Comparison of ENCODE assay signal across 8 cellular contexts in the genomic region with DNA sequence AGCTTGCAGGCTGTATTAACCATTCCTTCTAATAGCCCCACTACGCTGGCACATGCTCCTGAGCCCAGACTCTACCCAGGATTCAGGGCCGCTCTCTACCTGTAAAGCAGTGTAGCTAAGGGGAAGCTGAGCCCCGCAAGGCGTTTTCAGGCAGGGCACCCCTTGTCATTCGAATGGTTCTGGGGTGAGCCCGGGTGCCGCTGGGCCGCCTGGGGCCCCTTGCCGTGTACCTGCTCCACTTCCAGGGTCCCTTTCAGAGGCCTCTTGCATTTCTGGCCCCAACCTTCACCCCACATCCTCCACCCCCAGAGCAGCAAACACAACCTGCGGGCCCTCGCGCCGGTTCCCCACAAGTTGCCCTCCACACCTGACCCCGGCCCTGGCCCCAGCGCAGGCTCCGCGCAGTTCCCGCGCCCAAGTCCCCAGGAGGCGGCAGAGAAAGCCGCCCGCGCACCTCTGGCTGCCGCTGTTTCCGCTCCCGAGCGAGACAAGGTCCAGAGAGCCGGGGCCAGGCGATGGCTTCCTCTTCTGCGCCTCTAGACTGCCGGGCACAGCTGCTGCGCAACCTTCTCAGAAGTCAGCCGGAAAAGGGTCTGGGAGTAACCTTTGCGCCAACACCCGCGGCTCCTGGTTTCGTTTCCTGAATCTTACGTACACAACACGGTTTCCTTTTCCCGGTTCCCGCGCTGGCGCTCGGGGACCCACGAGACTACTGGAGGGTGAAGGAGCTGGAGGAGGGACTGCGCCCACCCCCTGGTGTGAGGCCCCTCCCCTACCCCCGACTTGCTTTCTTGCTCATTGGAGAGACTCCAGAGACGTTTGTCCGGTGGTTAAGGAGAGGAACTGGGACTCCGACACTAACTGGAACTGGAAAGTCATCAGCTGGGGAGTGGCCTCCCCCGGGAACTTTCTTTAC. TPM values are rescaled to one million over a fixed set of nuclear protein-coding genes. Genes with fewer than 3 reads are reported as not detected.
DNase-seq lines count a peak whose midpoint lies in the region; ATAC-seq and TF ChIP-seq lines count a peak whose summit lies in the region.

A gene with protein sequence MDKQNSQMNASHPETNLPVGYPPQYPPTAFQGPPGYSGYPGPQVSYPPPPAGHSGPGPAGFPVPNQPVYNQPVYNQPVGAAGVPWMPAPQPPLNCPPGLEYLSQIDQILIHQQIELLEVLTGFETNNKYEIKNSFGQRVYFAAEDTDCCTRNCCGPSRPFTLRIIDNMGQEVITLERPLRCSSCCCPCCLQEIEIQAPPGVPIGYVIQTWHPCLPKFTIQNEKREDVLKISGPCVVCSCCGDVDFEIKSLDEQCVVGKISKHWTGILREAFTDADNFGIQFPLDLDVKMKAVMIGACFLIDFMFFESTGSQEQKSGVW (minus strand): TSS at position 595 of the 916 bp plus-strand sequence. CDS start 8,055 bp downstream, outside the sequence.

- H3K9me3 ChIP-seq in ES-I3 (ENCODE audit: control insufficient read depth, insufficient read depth, low read length) (no peaks in the 10 kb centered on the region), neural cell (ENCODE audit: low read length) (no peaks in the 10 kb centered on the region)

- TF ChIP-seq EP300 in neural cell (conservative IDR thresholded peaks at IDR 0.05; ENCODE audit: poor library complexity, severe bottlenecking) = no peak

- H3K79me2 ChIP-seq in neural cell (replicated peaks; ENCODE audit: insufficient read depth, low read length) = no peaks in the 10 kb centered on the region

- H3K4me3 Mint-ChIP-seq in stimulated activated naive CD8-positive, alpha-beta T cell treated with anti-CD3 and anti-CD28 coated beads, Interleukin-15, amount 100 ng/mL, for 72 hours = peak within 1 kb of the TSS; percentile 83 to 98

- no peak for TF ChIP-seq RAD21 in neural cell (conservative IDR thresholded peaks at IDR 0.05)

- H3K4me2 ChIP-seq in neural cell (ENCODE audit: low read length) = no peak within 1 kb of the TSS

- peaks cover 15% of the 10 kb centered on the region for H3K27me3 ChIP-seq in neural cell (ENCODE audit: insufficient read depth, low read depth, low read length)

- H3K4me3 ChIP-seq in foreskin fibroblast (ENCODE audit: low read depth in 1 of 2, low read length in 2 of 2) = peak within 1 kb of the TSS; percentile 81 to 84
- H3K4me3 ChIP-seq in neural cell (ENCODE audit: low read length) = peak within 1 kb of the TSS; percentile 66

- peak within 1 kb of the TSS; percentile 80 to 99 for H3K27ac Mint-ChIP-seq in stimulated activated naive CD8-positive, alpha-beta T cell treated with anti-CD3 and anti-CD28 coated beads, Interleukin-15, amount 100 ng/mL, for 72 hours

- ATAC-seq in stimulated activated naive CD8-positive, alpha-beta T cell treated with anti-CD3 and anti-CD28 coated beads, Interleukin-15, amount 100 ng/mL, for 72 hours = peak; percentile 83

- H4K20me1 ChIP-seq in neural cell (ENCODE audit: insufficient read depth) = no peaks in the 10 kb centered on the region

- TF ChIP-seq CTCF in foreskin fibroblast (IDR thresholded peaks at IDR 0.05; ENCODE audit: low read depth, low read length) (no peak), neural cell (IDR thresholded peaks at IDR 0.05; ENCODE audit: poor library complexity, severe bottlenecking) (no peak)

- DNase-seq in GOT3 (lab: John Stamatoyannopoulos, UW) (peak; percentile 79), LHCN-M2 (ENCODE audit: low read depth) (peak; percentile 99), SIG-M5 treated with dmso at 0.1 percent for 504 hours (lab: John Stamatoyannopoulos, UW; ENCODE audit: unreplicated experiment) (peak; percentile 98), activated gamma-delta T cell treated with Interleukin-2 at 50 U/mL for 16 hours (peak; percentile 58), foreskin fibroblast (peak; percentile 95 to 97)
- DNase-seq in stimulated activated naive CD8-positive, alpha-beta T cell treated with anti-CD3 and anti-CD28 coated beads, Interleukin-15, amount 100 ng/mL, for 72 hours = peak; percentile 70 to 86

- H3F3A ChIP-seq in neural cell (ENCODE audit: insufficient read depth, low read length, poor library complexity, severe bottlenecking) = no peaks in the 10 kb centered on the region

- H3K27ac ChIP-seq in neural cell (ENCODE audit: low read length) = no peak within 1 kb of the TSS

- H3K36me3 ChIP-seq in ES-I3 (ENCODE audit: insufficient read depth, low read length) (no peaks in the 10 kb centered on the region), neural cell (ENCODE audit: insufficient read depth, low read length) (no peaks in the 10 kb centered on the region)

- H3K9ac ChIP-seq in ES-I3 (ENCODE audit: low read depth, low read length) (peak within 1 kb of the TSS; percentile 69), neural cell (ENCODE audit: low read length) (peak within 1 kb of the TSS; percentile 17)

- peak within 1 kb of the TSS; percentile 42 for H2AFZ ChIP-seq in neural cell (ENCODE audit: low read depth, low read length)

- H3K4me1 ChIP-seq in ES-I3 (ENCODE audit: insufficient read depth, low read length) = no peaks in the 10 kb centered on the region; the same call in 1 of the 2 replicates

- peaks cover 68% of the 10 kb centered on the region for H3K4me1 Mint-ChIP-seq in stimulated activated naive CD8-positive, alpha-beta T cell treated with anti-CD3 and anti-CD28 coated beads, Interleukin-15, amount 100 ng/mL, for 72 hours

- H3K9me3 Mint-ChIP-seq in stimulated activated naive CD8-positive, alpha-beta T cell treated with anti-CD3 and anti-CD28 coated beads, Interleukin-15, amount 100 ng/mL, for 72 hours = no peaks in the 10 kb centered on the region

- H3K9me2 ChIP-seq in neural cell (ENCODE audit: insufficient read depth, low read length) = no peaks in the 10 kb centered on the region

- no peaks in the 10 kb centered on the region for H3K27me3 Mint-ChIP-seq in stimulated activated naive CD8-positive, alpha-beta T cell treated with anti-CD3 and anti-CD28 coated beads, Interleukin-15, amount 100 ng/mL, for 72 hours

TF ChIP-seq in neural cell, 6 proteins besides CTCF, POLR2A, EP300 and RAD21:
- TF ChIP-seq MXI1 (conservative IDR thresholded peaks at IDR 0.05; ENCODE audit: poor library complexity, severe bottlenecking) = no peak

RNA-seq across cellular contexts. Expression of the gene that starts here (rescaled TPM):
- total RNA-seq in LHCN-M2 (2014; rRNA removed) = 214 and 229 TPM in 2 replicates
- 23.9 TPM for polyA plus RNA-seq in LHCN-M2 (2012)
- polyA plus RNA-seq in neural cell = 0.78 TPM in 1 of 2 replicates, not detected in the other
- polyA minus RNA-seq in neural cell = not detected in 2 replicates
